In genomic region chr12:46383654-46384450, GRCh38 we compare ENCODE assay signal across 1 cellular context.
TF ChIP-seq lines count a peak whose summit lies in the region.

No MANE protein-coding gene starts in this region.

TF ChIP-seq in SK-N-SH, 30 proteins besides CTCF, POLR2A, EP300 and RAD21 (continued from another document):
- TF ChIP-seq USF1 (IDR thresholded peaks at IDR 0.05; ENCODE audit: borderline replicate concordance, low read depth) (no peak), USF2 (IDR thresholded peaks at IDR 0.05; ENCODE audit: borderline replicate concordance, low read depth, low read length) (no peak), JUND (IDR thresholded peaks at IDR 0.05) (no peak), POLR2AphosphoS5 (IDR thresholded peaks at IDR 0.05; ENCODE audit: low read depth, low read length) (0 out of 2 replicates have a peak, but pooled peaks have one; percentile 49), RCOR1 (IDR thresholded peaks at IDR 0.05; ENCODE audit: low read length) (no peak), TCF12 (IDR thresholded peaks at IDR 0.05) (peak; percentile 32; the same call in 1 of the 2 replicates), RXRA (IDR thresholded peaks at IDR 0.05; ENCODE audit: borderline replicate concordance, low read depth) (no peak), GATA2 (CRISPR knock-in tag; IDR thresholded peaks at IDR 0.05) (no peak), ELF1 (IDR thresholded peaks at IDR 0.05) (no peak), YY1 (IDR thresholded peaks at IDR 0.05; ENCODE audit: low read depth) (0 out of 2 replicates have a peak, but pooled peaks have one; percentile 6), MAX (IDR thresholded peaks at IDR 0.05; ENCODE audit: low read depth) (peak; percentile 73), TAF1 (IDR thresholded peaks at IDR 0.05; ENCODE audit: borderline replicate concordance, low read depth, low read length) (peak; percentile 78; the same call in 1 of the 2 replicates), IRF3 (IDR thresholded peaks at IDR 0.05; ENCODE audit: low read depth, low read length) (no peak), FOSL2 (IDR thresholded peaks at IDR 0.05; ENCODE audit: borderline replicate concordance, low read depth) (0 out of 2 replicates have a peak, but pooled peaks have one; percentile 6), TEAD4 (IDR thresholded peaks at IDR 0.05; ENCODE audit: borderline replicate concordance, insufficient read depth) (no peak), SIN3A (IDR thresholded peaks at IDR 0.05; ENCODE audit: borderline replicate concordance, low read depth, low read length) (no peak; the same call in 1 of the 2 replicates)
TF ChIP-seq in SK-N-SH: peak in this region for 9.
